9 cellular contexts compared by ENCODE assay signal in the genomic region with DNA sequence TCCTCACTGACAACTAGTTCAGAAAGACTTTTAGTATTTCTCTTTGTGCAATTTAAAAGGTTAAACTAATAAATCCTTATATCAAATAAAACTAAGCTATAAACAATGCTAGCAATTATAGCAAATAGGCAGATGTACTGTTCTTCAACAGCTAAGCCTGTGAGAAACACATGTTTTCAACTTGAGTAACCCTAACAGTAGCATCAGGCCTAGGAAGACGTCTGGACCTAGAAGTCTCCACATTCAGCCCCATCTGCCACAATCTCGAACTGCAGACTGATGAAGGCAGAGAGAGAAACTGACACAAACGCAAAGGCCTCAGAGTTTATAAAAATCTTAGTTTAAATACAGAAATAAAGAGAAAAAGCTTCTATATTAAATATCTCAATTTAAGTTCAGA. TPM values are rescaled to one million over a fixed set of nuclear protein-coding genes. Genes with fewer than 3 reads are reported as not detected.
DNase-seq lines count a peak whose midpoint lies in the region; TF ChIP-seq lines count a peak whose summit lies in the region.
"Had no signal": no experiment of that assay in that cellular context is flagged by ENCODE, and none has a peak within 500 bp of the region (broad histone marks: within the 10 kb centered on the region; RNA-seq: fewer than 3 reads in every experiment).

No MANE protein-coding gene starts in this region.

- H3K79me2 ChIP-seq in Karpas-422 (ENCODE audit: low read length) (peaks cover 93% of the 10 kb centered on the region), neural progenitor cell (ENCODE audit: low read depth) (peaks cover 95% of the 10 kb centered on the region)

- CTCF ChIA-PET in CD4-positive, alpha-beta memory T cell (lab: Charles Lee; ENCODE audit: partially characterized antibody), result no interaction called here

- no peaks in the 10 kb centered on the region for H3K27me3 ChIP-seq in CD4-positive, alpha-beta memory T cell (ENCODE audit: insufficient read depth, low read length)
- H3K27me3 ChIP-seq in Karpas-422 (ENCODE audit: low read length) (no peaks in the 10 kb centered on the region), neural progenitor cell (no peaks in the 10 kb centered on the region)

- peak overlapping the region in 6 of 7 donors; percentile 43 to 98 (median 70) for H3K27ac Mint-ChIP-seq in CD4-positive, alpha-beta memory T cell
- H3K27ac Mint-ChIP-seq in neural progenitor cell, result peak overlapping the region; percentile 76

- H3K9me3 ChIP-seq in CD4-positive, alpha-beta memory T cell (ENCODE audit: control insufficient read depth in 1 of 2, low read length in 2 of 2), result no peaks in the 10 kb centered on the region
- H3K9me3 ChIP-seq in Karpas-422 (ENCODE audit: low read length) (no peaks in the 10 kb centered on the region), neural progenitor cell (ENCODE audit: low read depth) (no peaks in the 10 kb centered on the region)

- peaks cover 0 to 2% of the 10 kb centered on the region in 2 donors for H3K27me3 Mint-ChIP-seq in CD4-positive, alpha-beta memory T cell
- H3K27me3 Mint-ChIP-seq in neural progenitor cell (ENCODE audit: insufficient read depth, low read depth), result no peaks in the 10 kb centered on the region

- H3K9me2 ChIP-seq in Karpas-422 (replicated peaks; ENCODE audit: insufficient read depth, low read length), result no peaks in the 10 kb centered on the region

- peaks cover 59% of the 10 kb centered on the region for H3K4me1 ChIP-seq in CD4-positive, alpha-beta memory T cell (ENCODE audit: insufficient read depth, low read length)
- peaks cover 46% of the 10 kb centered on the region for H3K4me1 ChIP-seq in Karpas-422 (ENCODE audit: low read length)
- peaks cover 33% of the 10 kb centered on the region for H3K4me1 ChIP-seq in neural progenitor cell

- DNase-seq in CD4-positive, alpha-beta memory T cell, result no peak
- no peak for DNase-seq in Karpas-422
- peak; percentile 9 for DNase-seq in cerebellar cortex (ENCODE audit: low spot score)
- DNase-seq in neural progenitor cell (ENCODE audit: low spot score), result no peak
- DNase-seq in NCI-H2081 (lab: John Stamatoyannopoulos, UW), result no peak
- no peak for DNase-seq in RPMI8226
- no peak for DNase-seq in NCI-H748 treated with DMSO at 0.1 percent for 48 hours (lab: John Stamatoyannopoulos, UW)
- DNase-seq in coronary artery (ENCODE audit: low spot score), result no peak
- DNase-seq: left colon had no signal

- H3F3A ChIP-seq in neural progenitor cell (ENCODE audit: low read depth), result peaks cover 10% of the 10 kb centered on the region

- peak overlapping the region; percentile 95 for H3K4me2 ChIP-seq in Karpas-422 (ENCODE audit: low read depth, low read length, poor library complexity, severe bottlenecking)
- peak overlapping the region; percentile 96 for H3K4me2 ChIP-seq in neural progenitor cell

- intact Hi-C loops in CD4-positive, alpha-beta memory T cell (cut with micrococcal nuclease), result no loop called here

- H3K4me1 Mint-ChIP-seq in CD4-positive, alpha-beta memory T cell, result peaks cover 28 to 77% (median 52%) of the 10 kb centered on the region in 4 donors
- peaks cover 44% of the 10 kb centered on the region for H3K4me1 Mint-ChIP-seq in neural progenitor cell

- POLR2A ChIA-PET in CD4-positive, alpha-beta memory T cell (lab: Charles Lee; ENCODE audit: partially characterized antibody), result interaction anchor here (1.4 kb wide), 1 partner anchor 70 kb away, joined by 4 read pairs; no protein-coding TSS in a partner anchor

- H3K27ac ChIP-seq in CD4-positive, alpha-beta memory T cell (ENCODE audit: low read depth, low read length), result peak overlapping the region; percentile 21
- H3K27ac ChIP-seq in Karpas-422 (ENCODE audit: low read length), result peak overlapping the region; percentile 88
- no peak overlapping the region for H3K27ac ChIP-seq in neural progenitor cell
- no peak overlapping the region for H3K27ac ChIP-seq in coronary artery

- H2AFZ ChIP-seq in Karpas-422 (ENCODE audit: low read length) (no peak overlapping the region), neural progenitor cell (replicated peaks) (no peak overlapping the region)

- TF ChIP-seq CTCF in neural progenitor cell (IDR thresholded peaks at IDR 0.05) (no peak), coronary artery (IDR thresholded peaks at IDR 0.05) (no peak)

- H3K36me3 Mint-ChIP-seq in CD4-positive, alpha-beta memory T cell, result peaks cover 3 to 49% of the 10 kb centered on the region in 2 donors
- peaks cover 4% of the 10 kb centered on the region for H3K36me3 Mint-ChIP-seq in neural progenitor cell

- H3K4me3 ChIP-seq in CD4-positive, alpha-beta memory T cell (ENCODE audit: low read length in 2 of 2), result no peak overlapping the region
- peak overlapping the region; percentile 91 for H3K4me3 ChIP-seq in Karpas-422 (ENCODE audit: low read length)
- H3K4me3 ChIP-seq in neural progenitor cell, result peak overlapping the region; percentile 89
- no peak overlapping the region for H3K4me3 ChIP-seq in coronary artery

- H3K4me3 Mint-ChIP-seq in CD4-positive, alpha-beta memory T cell, result peak overlapping the region in 6 of 8 donors; percentile 40 to 79 (median 54)
- peak overlapping the region; percentile 74 for H3K4me3 Mint-ChIP-seq in neural progenitor cell

- H3K9ac ChIP-seq in Karpas-422 (ENCODE audit: low read length) (peak overlapping the region; percentile 90), neural progenitor cell (peak overlapping the region; percentile 97)

- H4K20me1 ChIP-seq in Karpas-422 (ENCODE audit: insufficient read depth, low read depth, low read length) (0 out of 2 replicates have a peak, but pooled peaks cover 3% of the 10 kb centered on the region), neural progenitor cell (ENCODE audit: low read depth) (peaks cover 62% of the 10 kb centered on the region)

- H3K9me3 Mint-ChIP-seq in CD4-positive, alpha-beta memory T cell, result peaks cover 0 to 7% (median 0%) of the 10 kb centered on the region in 8 donors
- no peaks in the 10 kb centered on the region for H3K9me3 Mint-ChIP-seq in neural progenitor cell

- peaks cover 3% of the 10 kb centered on the region for H3K36me3 ChIP-seq in CD4-positive, alpha-beta memory T cell (ENCODE audit: insufficient read depth, low read length)
- peaks cover 37% of the 10 kb centered on the region; the same call in 1 of the 2 replicates for H3K36me3 ChIP-seq in Karpas-422 (ENCODE audit: insufficient read depth, low read length)
- H3K36me3 ChIP-seq in neural progenitor cell, result no peaks in the 10 kb centered on the region

RNA-seq across cellular contexts. Expression of a gene that starts 2.5 kb away (rescaled TPM):
- total RNA-seq in CD4-positive, alpha-beta memory T cell, result 100 to 1,000 TPM; 161 to 168 TPM
- polyA plus RNA-seq in CD4-positive, alpha-beta memory T cell, result 100 to 1,000 TPM; 168 to 174 TPM
- 130 and 229 TPM in 2 replicates for total RNA-seq in Karpas-422 (2014; rRNA removed; shearing (Covaris generic); ENCODE audit: low replicate concordance)
- total RNA-seq in neural progenitor cell (ENCODE audit: low replicate concordance), result 213 and 310 TPM in 2 replicates

RNA-seq across cellular contexts. Expression of a gene that starts 3.0 kb away (rescaled TPM):
- 10 to 100 TPM; 18.6 to 20.0 TPM for total RNA-seq in CD4-positive, alpha-beta memory T cell
- polyA plus RNA-seq in CD4-positive, alpha-beta memory T cell, result 1 to 10 TPM; 3.7 to 9.0 TPM
- total RNA-seq in Karpas-422 (2014; rRNA removed; shearing (Covaris generic); ENCODE audit: low replicate concordance), result 11.7 and 17.5 TPM in 2 replicates
- total RNA-seq in neural progenitor cell (ENCODE audit: low replicate concordance), result 18.0 and 21.4 TPM in 2 replicates

RNA-seq across cellular contexts. Expression of a gene that starts 8.0 kb away (rescaled TPM):
- total RNA-seq in CD4-positive, alpha-beta memory T cell, result not detected
- polyA plus RNA-seq in CD4-positive, alpha-beta memory T cell, result not detected
- total RNA-seq in Karpas-422 (2014; rRNA removed; shearing (Covaris generic); ENCODE audit: low replicate concordance), result not detected in 2 replicates
- total RNA-seq in neural progenitor cell (ENCODE audit: low replicate concordance), result not detected in 2 replicates

RNA-seq across cellular contexts. Expression of a gene that starts 34.8 kb away (rescaled TPM):
- 10 to 100 TPM; 15.4 to 15.6 TPM for total RNA-seq in CD4-positive, alpha-beta memory T cell
- polyA plus RNA-seq in CD4-positive, alpha-beta memory T cell, result 10 to 100 TPM; 17.4 to 19.5 TPM
- 17.0 and 41.8 TPM in 2 replicates for total RNA-seq in Karpas-422 (2014; rRNA removed; shearing (Covaris generic); ENCODE audit: low replicate concordance)
- total RNA-seq in neural progenitor cell (ENCODE audit: low replicate concordance), result 27.1 and 31.7 TPM in 2 replicates

Comparison
In these comparisons a context has a peak if more than half of its experiments do, and no peak if none do; other contexts are left out.
1. H3K27ac ChIP-seq: peak in CD4-positive, alpha-beta memory T cell (single experiment) and Karpas-422 (single experiment); none in neural progenitor cell (single experiment) and coronary artery (0 of 2).
2. H3K4me3 ChIP-seq: peak in Karpas-422 (single experiment) and neural progenitor cell (single experiment); none in CD4-positive, alpha-beta memory T cell (0 of 2) and coronary artery (single experiment).